8 cellular contexts compared by ENCODE assay signal in genomic region chr4:140242357-140243284, GRCh38.
DNase-seq lines count a peak whose midpoint lies in the region; ATAC-seq lines count a peak whose summit lies in the region.

No MANE protein-coding gene starts in this region.

- peaks cover 30% of the 10 kb centered on the region for H3K4me1 Mint-ChIP-seq in stimulated activated memory B cell treated with anti-CD40 and anti-IgM and Interleukin-4, amounts not matched to agents 10 μg/mL and 1 μg/mL and 100 μg/mL, for 72 hours

- H3K27me3 ChIP-seq in BLaER1 treated with 17β-estradiol and CSF1 and Interleukin-3, amounts not matched to agents 10 nM and 100 nM = no peaks in the 10 kb centered on the region
- no peaks in the 10 kb centered on the region for H3K27me3 ChIP-seq in effector memory CD4-positive, alpha-beta T cell (replicated peaks; ENCODE audit: control insufficient read depth, insufficient read depth, low read length, poor library complexity, severe bottlenecking)

- H3K9me3 Mint-ChIP-seq in activated naive CD4-positive, alpha-beta T cell treated with anti-CD3 and anti-CD28 coated beads, Interleukin-2, amount 50 U/mL, for 72 hours = no peaks in the 10 kb centered on the region
- no peaks in the 10 kb centered on the region for H3K9me3 Mint-ChIP-seq in stimulated activated memory B cell treated with anti-CD40 and anti-IgM and Interleukin-4, amounts not matched to agents 10 μg/mL and 1 μg/mL and 100 μg/mL, for 72 hours

- H3K36me3 ChIP-seq in BLaER1 treated with 17β-estradiol and CSF1 and Interleukin-3, amounts not matched to agents 10 nM and 100 nM = no peaks in the 10 kb centered on the region
- no peaks in the 10 kb centered on the region for H3K36me3 ChIP-seq in effector memory CD4-positive, alpha-beta T cell (ENCODE audit: control insufficient read depth, insufficient read depth, low read length)

- peak overlapping the region; percentile 60 to 82 (median 78); a peak in 21 of 22 replicates for H3K27ac ChIP-seq in BLaER1 treated with 17β-estradiol and CSF1 and Interleukin-3, amounts not matched to agents 10 nM and 100 nM
- no peak overlapping the region for H3K27ac ChIP-seq in effector memory CD4-positive, alpha-beta T cell (ENCODE audit: insufficient read depth, low read length, poor library complexity, severe bottlenecking)

- no peaks in the 10 kb centered on the region for H3K9me3 ChIP-seq in BLaER1 treated with 17β-estradiol and CSF1 and Interleukin-3, amounts not matched to agents 10 nM and 100 nM (replicated peaks in 1 of 11)
- H3K9me3 ChIP-seq in effector memory CD4-positive, alpha-beta T cell (ENCODE audit: control insufficient read depth, low read length) = no peaks in the 10 kb centered on the region

- ATAC-seq in GM19438 (IDR thresholded peaks at IDR 0.05; ENCODE audit: low read depth, unreplicated experiment) (peak; percentile 56), HG03460 (IDR thresholded peaks at IDR 0.05; ENCODE audit: unreplicated experiment) (peak; percentile 53)
- peak; percentile 44 to 61 for ATAC-seq in activated naive CD4-positive, alpha-beta T cell treated with anti-CD3 and anti-CD28 coated beads, Interleukin-2, amount 50 U/mL, for 72 hours
- ATAC-seq in stimulated activated memory B cell treated with anti-CD40 and anti-IgM and Interleukin-4, amounts not matched to agents 10 μg/mL and 1 μg/mL and 100 μg/mL, for 72 hours = peak; percentile 68

- peak overlapping the region; percentile 6 to 56 (median 35); a peak in 13 of 20 replicates for H3K4me3 ChIP-seq in BLaER1 treated with 17β-estradiol and CSF1 and Interleukin-3, amounts not matched to agents 10 nM and 100 nM
- H3K4me3 ChIP-seq in effector memory CD4-positive, alpha-beta T cell (ENCODE audit: insufficient read depth, low read depth, low read length, poor library complexity, severe bottlenecking) = no peak overlapping the region

- peak overlapping the region in 1 of 2 donors; percentile 47 for H3K27ac Mint-ChIP-seq in activated naive CD4-positive, alpha-beta T cell treated with anti-CD3 and anti-CD28 coated beads, Interleukin-2, amount 50 U/mL, for 72 hours
- H3K27ac Mint-ChIP-seq in stimulated activated memory B cell treated with anti-CD40 and anti-IgM and Interleukin-4, amounts not matched to agents 10 μg/mL and 1 μg/mL and 100 μg/mL, for 72 hours = no peak overlapping the region

- H3K4me3 Mint-ChIP-seq in stimulated activated memory B cell treated with anti-CD40 and anti-IgM and Interleukin-4, amounts not matched to agents 10 μg/mL and 1 μg/mL and 100 μg/mL, for 72 hours = peak overlapping the region; percentile 30

- H3K36me3 Mint-ChIP-seq in activated naive CD4-positive, alpha-beta T cell treated with anti-CD3 and anti-CD28 coated beads, Interleukin-2, amount 50 U/mL, for 72 hours = no peaks in the 10 kb centered on the region
- H3K36me3 Mint-ChIP-seq in stimulated activated memory B cell treated with anti-CD40 and anti-IgM and Interleukin-4, amounts not matched to agents 10 μg/mL and 1 μg/mL and 100 μg/mL, for 72 hours = no peaks in the 10 kb centered on the region

- peak overlapping the region; percentile 73 to 96 (median 90) for H3K4me2 ChIP-seq in BLaER1 treated with 17β-estradiol and CSF1 and Interleukin-3, amounts not matched to agents 10 nM and 100 nM

- H4K20me1 ChIP-seq in BLaER1 treated with 17β-estradiol and CSF1 and Interleukin-3, amounts not matched to agents 10 nM and 100 nM = no peaks in the 10 kb centered on the region

- DNase-seq in activated naive CD4-positive, alpha-beta T cell treated with anti-CD3 and anti-CD28 coated beads, Interleukin-2, amount 50 U/mL, for 72 hours (ENCODE audit: low spot score in 2 of 2) = no peak
- DNase-seq in NCI-H146 (lab: John Stamatoyannopoulos, UW) = no peak
- no peak for DNase-seq in effector memory CD4-positive, alpha-beta T cell
- no peak for DNase-seq in effector CD4-positive, alpha-beta T cell

- H3K4me1 ChIP-seq in BLaER1 treated with 17β-estradiol and CSF1 and Interleukin-3, amounts not matched to agents 10 nM and 100 nM = peaks cover 67 to 83% (median 79%) of the 10 kb centered on the region in 10 experiments
- H3K4me1 ChIP-seq in effector memory CD4-positive, alpha-beta T cell (ENCODE audit: control insufficient read depth, insufficient read depth, low read length, poor library complexity, severe bottlenecking) = peaks cover 12% of the 10 kb centered on the region

- peak overlapping the region; percentile 31 to 72 (median 68); a peak in 20 of 22 replicates for H3K9ac ChIP-seq in BLaER1 treated with 17β-estradiol and CSF1 and Interleukin-3, amounts not matched to agents 10 nM and 100 nM

- peaks cover 30% of the 10 kb centered on the region for H3K27me3 Mint-ChIP-seq in stimulated activated memory B cell treated with anti-CD40 and anti-IgM and Interleukin-4, amounts not matched to agents 10 μg/mL and 1 μg/mL and 100 μg/mL, for 72 hours
